19 cellular contexts compared by ENCODE assay signal in the genomic region with DNA sequence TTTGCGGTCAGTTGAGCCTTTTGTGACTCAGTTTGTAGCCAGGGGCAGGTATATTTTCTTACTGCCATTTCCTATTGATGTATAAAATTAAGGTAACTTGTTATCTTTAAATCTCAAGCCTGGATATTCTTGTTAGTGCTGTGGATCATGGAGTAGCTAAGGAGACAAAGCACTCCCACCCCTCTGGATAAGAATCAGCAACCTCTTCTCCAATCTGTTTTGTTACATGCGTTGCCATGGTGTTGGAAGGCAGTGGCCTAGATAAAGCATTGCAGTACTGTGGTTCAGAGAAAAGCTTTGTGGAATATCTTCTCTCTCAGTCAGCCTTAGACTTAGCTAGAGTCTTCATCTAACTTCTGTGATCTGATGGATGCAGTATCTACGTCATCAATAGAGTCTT.
DNase-seq lines count a peak whose midpoint lies in the region; ATAC-seq and TF ChIP-seq lines count a peak whose summit lies in the region.
"Had no signal": no experiment of that assay in that cellular context is flagged by ENCODE, and none has a peak within 500 bp of the region (broad histone marks: within the 10 kb centered on the region; RNA-seq: fewer than 3 reads in every experiment).

No MANE protein-coding gene starts in this region.

- DNase-seq in DMS 273 (lab: John Stamatoyannopoulos, UW; ENCODE audit: unreplicated experiment) (peak; percentile 19), DMS 273 treated with DMSO at 0.1 percent for 48 hours (lab: John Stamatoyannopoulos, UW) (no peak), NCI-H226 (peak; percentile 37), progenitor cell of endocrine pancreas (ENCODE audit: low spot score, unreplicated experiment) (no peak)
- DNase-seq in activated T-cell treated with anti-CD3 and anti-CD28 coated beads, Interleukin-2, amount 50 U/mL, for 4 hours = no peak
- DNase-seq: CD4-positive, alpha-beta memory T cell; effector memory CD4-positive, alpha-beta T cell; foreskin melanocyte; kidney; naive thymus-derived CD8-positive, alpha-beta T cell; NCI-H2081; T-helper 2 cell had no signal

- H3K36me3 ChIP-seq in iPS-18a (ENCODE audit: control insufficient read depth, low read depth, low read length) (no peaks in the 10 kb centered on the region), rectal smooth muscle tissue (ENCODE audit: control insufficient read depth, insufficient read depth, low read length) (no peaks in the 10 kb centered on the region)
- H3K36me3 ChIP-seq: ascending aorta had no signal

- peaks cover 31% of the 10 kb centered on the region for H3K4me1 ChIP-seq in iPS-18a (ENCODE audit: control insufficient read depth, low read depth, low read length)
- peaks cover 15% of the 10 kb centered on the region for H3K4me1 ChIP-seq in rectal smooth muscle tissue (ENCODE audit: control insufficient read depth, insufficient read depth, low read length)

- no peak overlapping the region for H3K4me3 Mint-ChIP-seq in progenitor cell of endocrine pancreas (ENCODE audit: low read depth)
- no peak overlapping the region for H3K4me3 Mint-ChIP-seq in activated T-cell treated with anti-CD3 and anti-CD28 coated beads, Interleukin-2, amount 50 U/mL, for 4 hours
- H3K4me3 Mint-ChIP-seq: activated T-helper 1 cell treated with anti-CD3 and anti-CD28 coated beads, Interleukin-12 subunit alpha, Interleukin-12 subunit beta, Interleukin-2, Interleukin-4 antibody, amounts not matched to agents 30 ng/mL and 10 ng/mL and 1 ng/mL, durations not matched to agents 14 hours and 24 hours and 36 hours; CD4-positive, alpha-beta memory T cell; naive thymus-derived CD8-positive, alpha-beta T cell had no signal

- no peak for TF ChIP-seq CTCF in progenitor cell of endocrine pancreas (IDR thresholded peaks at IDR 0.05; ENCODE audit: unreplicated experiment)

- no peaks in the 10 kb centered on the region for H3K9me3 ChIP-seq in iPS-18a (ENCODE audit: control insufficient read depth, low read depth, low read length)
- H3K9me3 ChIP-seq: ascending aorta had no signal

- H3K9ac ChIP-seq in iPS-18a (ENCODE audit: low read length) = peak overlapping the region; percentile 71
- no peak overlapping the region for H3K9ac ChIP-seq in rectal smooth muscle tissue (ENCODE audit: low read length)

- no peaks in the 10 kb centered on the region for H3K27me3 Mint-ChIP-seq in progenitor cell of endocrine pancreas
- H3K27me3 Mint-ChIP-seq in activated T-cell treated with anti-CD3 and anti-CD28 coated beads, Interleukin-2, amount 50 U/mL, for 4 hours (ENCODE audit: low read depth) = no peaks in the 10 kb centered on the region
- H3K27me3 Mint-ChIP-seq: CD4-positive, alpha-beta memory T cell; naive thymus-derived CD8-positive, alpha-beta T cell had no signal

- no peaks in the 10 kb centered on the region for H3K27me3 ChIP-seq in iPS-18a (ENCODE audit: control insufficient read depth, insufficient read depth, low read length)
- no peaks in the 10 kb centered on the region for H3K27me3 ChIP-seq in rectal smooth muscle tissue (ENCODE audit: control insufficient read depth, insufficient read depth, low read length)
- H3K27me3 ChIP-seq: ascending aorta had no signal

- peak overlapping the region; percentile 95 for H3K27ac ChIP-seq in iPS-18a (ENCODE audit: low read length)
- peak overlapping the region; percentile 71 for H3K27ac ChIP-seq in rectal smooth muscle tissue (ENCODE audit: low read depth, low read length)
- H3K27ac ChIP-seq: 22Rv1 had no signal

- H3K4me3 ChIP-seq in iPS-18a (ENCODE audit: low read length) (no peak overlapping the region), rectal smooth muscle tissue (ENCODE audit: low read length) (no peak overlapping the region)
- H3K4me3 ChIP-seq: ascending aorta, skin epidermis had no signal

- H3K36me3 Mint-ChIP-seq in progenitor cell of endocrine pancreas (ENCODE audit: insufficient read depth) = no peaks in the 10 kb centered on the region
- H3K36me3 Mint-ChIP-seq in activated T-cell treated with anti-CD3 and anti-CD28 coated beads, Interleukin-2, amount 50 U/mL, for 4 hours (ENCODE audit: insufficient read depth) = no peaks in the 10 kb centered on the region
- H3K36me3 Mint-ChIP-seq: CD4-positive, alpha-beta memory T cell; naive thymus-derived CD8-positive, alpha-beta T cell had no signal

- no peak overlapping the region for H3K27ac Mint-ChIP-seq in progenitor cell of endocrine pancreas
- H3K27ac Mint-ChIP-seq: activated T-helper 1 cell treated with anti-CD3 and anti-CD28 coated beads, Interleukin-12 subunit alpha, Interleukin-12 subunit beta, Interleukin-2, Interleukin-4 antibody, amounts not matched to agents 30 ng/mL and 10 ng/mL and 1 ng/mL, durations not matched to agents 14 hours and 24 hours and 36 hours; CD4-positive, alpha-beta memory T cell; naive thymus-derived CD8-positive, alpha-beta T cell had no signal

- H3K9me3 Mint-ChIP-seq in progenitor cell of endocrine pancreas (ENCODE audit: low read depth) = no peaks in the 10 kb centered on the region
- peaks cover 3% of the 10 kb centered on the region for H3K9me3 Mint-ChIP-seq in activated T-cell treated with anti-CD3 and anti-CD28 coated beads, Interleukin-2, amount 50 U/mL, for 4 hours
- H3K9me3 Mint-ChIP-seq: activated T-helper 1 cell treated with anti-CD3 and anti-CD28 coated beads, Interleukin-12 subunit alpha, Interleukin-12 subunit beta, Interleukin-2, Interleukin-4 antibody, amounts not matched to agents 30 ng/mL and 10 ng/mL and 1 ng/mL, durations not matched to agents 14 hours and 24 hours and 36 hours had no signal

- no peak for ATAC-seq in HG03045 (IDR thresholded peaks at IDR 0.05; ENCODE audit: unreplicated experiment)
- ATAC-seq in activated T-cell treated with anti-CD3 and anti-CD28 coated beads, Interleukin-2, amount 50 U/mL, for 4 hours = no peak
- ATAC-seq: naive thymus-derived CD8-positive, alpha-beta T cell had no signal

- H3K4me1 Mint-ChIP-seq in progenitor cell of endocrine pancreas (ENCODE audit: low read depth) = peaks cover 9% of the 10 kb centered on the region
- H3K4me1 Mint-ChIP-seq in activated T-cell treated with anti-CD3 and anti-CD28 coated beads, Interleukin-2, amount 50 U/mL, for 4 hours (ENCODE audit: low read depth) = no peaks in the 10 kb centered on the region
- H3K4me1 Mint-ChIP-seq: CD4-positive, alpha-beta memory T cell; naive thymus-derived CD8-positive, alpha-beta T cell had no signal

Comparison
In these comparisons a context has a peak if more than half of its experiments do, and no peak if none do; other contexts are left out.
1. DNase-seq: peak in DMS 273 (single experiment) and NCI-H226 (single experiment); none in DMS 273 treated with DMSO at 0.1 percent for 48 hours (single experiment), progenitor cell of endocrine pancreas (single experiment) and activated T-cell treated with anti-CD3 and anti-CD28 coated beads, Interleukin-2, amount 50 U/mL, for 4 hours (single experiment).